Comparison of ENCODE assay signal across 1 cellular context in the genomic region with DNA sequence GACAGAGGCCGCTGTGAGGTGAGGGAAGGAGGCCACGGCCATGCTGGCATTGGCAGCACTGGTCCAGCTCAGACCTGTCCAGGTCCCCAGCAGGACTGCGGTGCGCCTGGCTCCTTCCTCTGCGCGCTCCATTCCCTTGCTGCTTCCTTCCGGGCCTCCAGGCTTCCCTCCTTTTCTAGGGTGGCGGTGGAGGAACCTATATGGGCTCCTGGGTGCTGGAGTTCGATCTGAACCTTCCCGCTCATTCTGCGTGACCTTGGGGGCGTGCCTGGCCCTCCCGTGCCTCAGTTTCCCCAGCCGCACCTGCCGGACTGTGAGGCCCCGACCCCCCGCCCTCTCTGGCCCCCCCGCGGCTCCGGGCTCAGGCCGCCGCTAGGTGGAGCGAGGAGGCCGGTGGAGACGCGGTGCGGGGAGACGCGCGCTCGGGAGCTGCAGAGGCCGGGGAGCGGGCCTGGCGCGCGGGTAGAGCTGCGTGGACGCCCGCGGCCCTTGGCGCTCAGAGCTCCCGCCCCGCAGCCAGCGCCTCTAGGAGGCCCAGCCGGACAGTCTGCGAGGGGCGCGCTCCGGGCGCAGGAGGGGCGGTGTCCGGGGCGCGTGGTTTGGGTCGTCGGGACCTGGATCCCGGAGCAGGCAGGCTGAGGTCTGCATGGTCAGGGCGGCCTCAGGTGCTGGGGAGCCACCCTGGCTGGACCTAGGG.
A peak's percentile ranks its signal among the peaks of the same experiment; 100 is the strongest.
TF ChIP-seq lines count a peak whose summit lies in the region.

No MANE protein-coding gene starts in this region.

TF ChIP-seq in HepG2, 621 proteins besides CTCF, POLR2A, EP300 and RAD21 (continued from another document and continues in another):
- TF ChIP-seq, protein P1, sequence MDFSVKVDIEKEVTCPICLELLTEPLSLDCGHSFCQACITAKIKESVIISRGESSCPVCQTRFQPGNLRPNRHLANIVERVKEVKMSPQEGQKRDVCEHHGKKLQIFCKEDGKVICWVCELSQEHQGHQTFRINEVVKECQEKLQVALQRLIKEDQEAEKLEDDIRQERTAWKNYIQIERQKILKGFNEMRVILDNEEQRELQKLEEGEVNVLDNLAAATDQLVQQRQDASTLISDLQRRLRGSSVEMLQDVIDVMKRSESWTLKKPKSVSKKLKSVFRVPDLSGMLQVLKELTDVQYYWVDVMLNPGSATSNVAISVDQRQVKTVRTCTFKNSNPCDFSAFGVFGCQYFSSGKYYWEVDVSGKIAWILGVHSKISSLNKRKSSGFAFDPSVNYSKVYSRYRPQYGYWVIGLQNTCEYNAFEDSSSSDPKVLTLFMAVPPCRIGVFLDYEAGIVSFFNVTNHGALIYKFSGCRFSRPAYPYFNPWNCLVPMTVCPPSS (IDR thresholded peaks at IDR 0.05): no peak
- TF ChIP-seq PCBP1 (IDR thresholded peaks at IDR 0.05; ENCODE audit: borderline replicate concordance, low read depth, low read length): no peak
- TF ChIP-seq AGO2 (optimal IDR thresholded peaks at IDR 0.05; ENCODE audit: low read depth, low read length): no peak
- TF ChIP-seq ATM (IDR thresholded peaks at IDR 0.05; ENCODE audit: borderline replicate concordance): no peak
- TF ChIP-seq ZNF773 (CRISPR knock-in tag; IDR thresholded peaks at IDR 0.05; ENCODE audit: borderline replicate concordance): no peak
- TF ChIP-seq CENPX (CRISPR knock-in tag; IDR thresholded peaks at IDR 0.05): no peak
- no peak for TF ChIP-seq ELF3 (CRISPR knock-in tag; IDR thresholded peaks at IDR 0.05)
- no peak for TF ChIP-seq RXRB (CRISPR knock-in tag; IDR thresholded peaks at IDR 0.05; ENCODE audit: borderline replicate concordance)
- TF ChIP-seq, protein P2, sequence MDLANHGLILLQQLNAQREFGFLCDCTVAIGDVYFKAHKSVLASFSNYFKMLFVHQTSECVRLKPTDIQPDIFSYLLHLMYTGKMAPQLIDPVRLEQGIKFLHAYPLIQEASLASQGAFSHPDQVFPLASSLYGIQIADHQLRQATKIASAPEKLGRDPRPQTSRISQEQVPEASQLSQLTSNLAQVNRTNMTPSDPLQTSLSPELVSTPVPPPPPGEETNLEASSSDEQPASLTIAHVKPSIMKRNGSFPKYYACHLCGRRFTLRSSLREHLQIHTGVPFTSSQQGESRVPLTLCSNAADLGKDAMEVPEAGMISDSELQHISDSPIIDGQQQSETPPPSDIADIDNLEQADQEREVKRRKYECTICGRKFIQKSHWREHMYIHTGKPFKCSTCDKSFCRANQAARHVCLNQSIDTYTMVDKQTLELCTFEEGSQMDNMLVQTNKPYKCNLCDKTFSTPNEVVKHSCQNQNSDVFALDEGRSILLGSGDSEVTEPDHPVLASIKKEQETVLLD (CRISPR knock-in tag; IDR thresholded peaks at IDR 0.05; ENCODE audit: low read depth): no peak
- no peak for TF ChIP-seq RNF2 (conservative IDR thresholded peaks at IDR 0.05; ENCODE audit: low read depth)
- TF ChIP-seq, protein P3, sequence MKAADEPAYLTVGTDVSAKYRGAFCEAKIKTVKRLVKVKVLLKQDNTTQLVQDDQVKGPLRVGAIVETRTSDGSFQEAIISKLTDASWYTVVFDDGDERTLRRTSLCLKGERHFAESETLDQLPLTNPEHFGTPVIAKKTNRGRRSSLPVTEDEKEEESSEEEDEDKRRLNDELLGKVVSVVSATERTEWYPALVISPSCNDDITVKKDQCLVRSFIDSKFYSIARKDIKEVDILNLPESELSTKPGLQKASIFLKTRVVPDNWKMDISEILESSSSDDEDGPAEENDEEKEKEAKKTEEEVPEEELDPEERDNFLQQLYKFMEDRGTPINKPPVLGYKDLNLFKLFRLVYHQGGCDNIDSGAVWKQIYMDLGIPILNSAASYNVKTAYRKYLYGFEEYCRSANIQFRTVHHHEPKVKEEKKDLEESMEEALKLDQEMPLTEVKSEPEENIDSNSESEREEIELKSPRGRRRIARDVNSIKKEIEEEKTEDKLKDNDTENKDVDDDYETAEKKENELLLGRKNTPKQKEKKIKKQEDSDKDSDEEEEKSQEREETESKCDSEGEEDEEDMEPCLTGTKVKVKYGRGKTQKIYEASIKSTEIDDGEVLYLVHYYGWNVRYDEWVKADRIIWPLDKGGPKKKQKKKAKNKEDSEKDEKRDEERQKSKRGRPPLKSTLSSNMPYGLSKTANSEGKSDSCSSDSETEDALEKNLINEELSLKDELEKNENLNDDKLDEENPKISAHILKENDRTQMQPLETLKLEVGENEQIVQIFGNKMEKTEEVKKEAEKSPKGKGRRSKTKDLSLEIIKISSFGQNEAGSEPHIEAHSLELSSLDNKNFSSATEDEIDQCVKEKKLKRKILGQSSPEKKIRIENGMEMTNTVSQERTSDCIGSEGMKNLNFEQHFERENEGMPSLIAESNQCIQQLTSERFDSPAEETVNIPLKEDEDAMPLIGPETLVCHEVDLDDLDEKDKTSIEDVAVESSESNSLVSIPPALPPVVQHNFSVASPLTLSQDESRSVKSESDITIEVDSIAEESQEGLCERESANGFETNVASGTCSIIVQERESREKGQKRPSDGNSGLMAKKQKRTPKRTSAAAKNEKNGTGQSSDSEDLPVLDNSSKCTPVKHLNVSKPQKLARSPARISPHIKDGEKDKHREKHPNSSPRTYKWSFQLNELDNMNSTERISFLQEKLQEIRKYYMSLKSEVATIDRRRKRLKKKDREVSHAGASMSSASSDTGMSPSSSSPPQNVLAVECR (CRISPR knock-in tag; IDR thresholded peaks at IDR 0.05; ENCODE audit: borderline replicate concordance): no peak; the same call in 1 of the 2 replicates
- TF ChIP-seq NBN (conservative IDR thresholded peaks at IDR 0.05): no peak
- TF ChIP-seq SPEN (CRISPR knock-in tag; IDR thresholded peaks at IDR 0.05; ENCODE audit: low read depth): no peak
- peak; percentile 23; the same call in 1 of the 2 replicates for TF ChIP-seq BCL6 (CRISPR knock-in tag; IDR thresholded peaks at IDR 0.05)
- TF ChIP-seq NFKBIZ (CRISPR knock-in tag; IDR thresholded peaks at IDR 0.05): no peak
- TF ChIP-seq HNRNPL (IDR thresholded peaks at IDR 0.05; ENCODE audit: low read depth, low read length): no peak
- no peak for TF ChIP-seq RORA (CRISPR knock-in tag; IDR thresholded peaks at IDR 0.05)
- TF ChIP-seq NR2F2 (IDR thresholded peaks at IDR 0.05; ENCODE audit: borderline replicate concordance, low read depth): no peak
- TF ChIP-seq NFIC (IDR thresholded peaks at IDR 0.05; ENCODE audit: low read length): no peak
- no peak for TF ChIP-seq MEF2D (CRISPR knock-in tag; IDR thresholded peaks at IDR 0.05)
- no peak; the same call in 1 of the 2 replicates for TF ChIP-seq GATAD2A (CRISPR knock-in tag; IDR thresholded peaks at IDR 0.05)
- no peak for TF ChIP-seq MED8 (CRISPR knock-in tag; IDR thresholded peaks at IDR 0.05; ENCODE audit: insufficient replicate concordance)
- TF ChIP-seq, protein P4, sequence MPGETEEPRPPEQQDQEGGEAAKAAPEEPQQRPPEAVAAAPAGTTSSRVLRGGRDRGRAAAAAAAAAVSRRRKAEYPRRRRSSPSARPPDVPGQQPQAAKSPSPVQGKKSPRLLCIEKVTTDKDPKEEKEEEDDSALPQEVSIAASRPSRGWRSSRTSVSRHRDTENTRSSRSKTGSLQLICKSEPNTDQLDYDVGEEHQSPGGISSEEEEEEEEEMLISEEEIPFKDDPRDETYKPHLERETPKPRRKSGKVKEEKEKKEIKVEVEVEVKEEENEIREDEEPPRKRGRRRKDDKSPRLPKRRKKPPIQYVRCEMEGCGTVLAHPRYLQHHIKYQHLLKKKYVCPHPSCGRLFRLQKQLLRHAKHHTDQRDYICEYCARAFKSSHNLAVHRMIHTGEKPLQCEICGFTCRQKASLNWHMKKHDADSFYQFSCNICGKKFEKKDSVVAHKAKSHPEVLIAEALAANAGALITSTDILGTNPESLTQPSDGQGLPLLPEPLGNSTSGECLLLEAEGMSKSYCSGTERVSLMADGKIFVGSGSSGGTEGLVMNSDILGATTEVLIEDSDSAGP (CRISPR knock-in tag; IDR thresholded peaks at IDR 0.05; ENCODE audit: borderline replicate concordance): peak; percentile 59; the same call in 1 of the 2 replicates
- no peak for TF ChIP-seq ELF1 (CRISPR knock-in tag; IDR thresholded peaks at IDR 0.05)
- TF ChIP-seq ZNF274 (CRISPR knock-in tag; IDR thresholded peaks at IDR 0.05): 0 out of 2 replicates have a peak, but pooled peaks have one; percentile 10
- no peak for TF ChIP-seq ZNF263 (CRISPR knock-in tag; IDR thresholded peaks at IDR 0.05)
- no peak for TF ChIP-seq ZNF775 (CRISPR knock-in tag; IDR thresholded peaks at IDR 0.05; ENCODE audit: borderline replicate concordance)
- TF ChIP-seq, protein P5, sequence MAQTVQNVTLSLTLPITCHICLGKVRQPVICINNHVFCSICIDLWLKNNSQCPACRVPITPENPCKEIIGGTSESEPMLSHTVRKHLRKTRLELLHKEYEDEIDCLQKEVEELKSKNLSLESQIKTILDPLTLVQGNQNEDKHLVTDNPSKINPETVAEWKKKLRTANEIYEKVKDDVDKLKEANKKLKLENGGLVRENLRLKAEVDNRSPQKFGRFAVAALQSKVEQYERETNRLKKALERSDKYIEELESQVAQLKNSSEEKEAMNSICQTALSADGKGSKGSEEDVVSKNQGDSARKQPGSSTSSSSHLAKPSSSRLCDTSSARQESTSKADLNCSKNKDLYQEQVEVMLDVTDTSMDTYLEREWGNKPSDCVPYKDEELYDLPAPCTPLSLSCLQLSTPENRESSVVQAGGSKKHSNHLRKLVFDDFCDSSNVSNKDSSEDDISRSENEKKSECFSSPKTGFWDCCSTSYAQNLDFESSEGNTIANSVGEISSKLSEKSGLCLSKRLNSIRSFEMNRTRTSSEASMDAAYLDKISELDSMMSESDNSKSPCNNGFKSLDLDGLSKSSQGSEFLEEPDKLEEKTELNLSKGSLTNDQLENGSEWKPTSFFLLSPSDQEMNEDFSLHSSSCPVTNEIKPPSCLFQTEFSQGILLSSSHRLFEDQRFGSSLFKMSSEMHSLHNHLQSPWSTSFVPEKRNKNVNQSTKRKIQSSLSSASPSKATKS (CRISPR knock-in tag; IDR thresholded peaks at IDR 0.05): no peak
- TF ChIP-seq TBP (CRISPR knock-in tag; IDR thresholded peaks at IDR 0.05): no peak
- no peak for TF ChIP-seq ZNF160 (CRISPR knock-in tag; IDR thresholded peaks at IDR 0.05)
- TF ChIP-seq ZNF564 (CRISPR knock-in tag; IDR thresholded peaks at IDR 0.05): no peak
- TF ChIP-seq ZFP37 (CRISPR knock-in tag; IDR thresholded peaks at IDR 0.05; ENCODE audit: borderline replicate concordance): no peak
- TF ChIP-seq, protein P6, sequence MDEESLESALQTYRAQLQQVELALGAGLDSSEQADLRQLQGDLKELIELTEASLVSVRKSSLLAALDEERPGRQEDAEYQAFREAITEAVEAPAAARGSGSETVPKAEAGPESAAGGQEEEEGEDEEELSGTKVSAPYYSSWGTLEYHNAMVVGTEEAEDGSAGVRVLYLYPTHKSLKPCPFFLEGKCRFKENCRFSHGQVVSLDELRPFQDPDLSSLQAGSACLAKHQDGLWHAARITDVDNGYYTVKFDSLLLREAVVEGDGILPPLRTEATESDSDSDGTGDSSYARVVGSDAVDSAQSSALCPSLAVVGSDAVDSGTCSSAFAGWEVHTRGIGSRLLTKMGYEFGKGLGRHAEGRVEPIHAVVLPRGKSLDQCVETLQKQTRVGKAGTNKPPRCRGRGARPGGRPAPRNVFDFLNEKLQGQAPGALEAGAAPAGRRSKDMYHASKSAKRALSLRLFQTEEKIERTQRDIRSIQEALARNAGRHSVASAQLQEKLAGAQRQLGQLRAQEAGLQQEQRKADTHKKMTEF (CRISPR knock-in tag; IDR thresholded peaks at IDR 0.05): peak; percentile 59; the same call in 1 of the 2 replicates
- TF ChIP-seq ZSCAN22 (CRISPR knock-in tag; IDR thresholded peaks at IDR 0.05): no peak
- no peak for TF ChIP-seq ZBTB20 (CRISPR knock-in tag; IDR thresholded peaks at IDR 0.05; ENCODE audit: borderline replicate concordance, low read depth)
- no peak for TF ChIP-seq ZNF816 (CRISPR knock-in tag; IDR thresholded peaks at IDR 0.05; ENCODE audit: borderline replicate concordance)
- TF ChIP-seq IRF2 (CRISPR knock-in tag; IDR thresholded peaks at IDR 0.05): no peak
- TF ChIP-seq, protein P7, sequence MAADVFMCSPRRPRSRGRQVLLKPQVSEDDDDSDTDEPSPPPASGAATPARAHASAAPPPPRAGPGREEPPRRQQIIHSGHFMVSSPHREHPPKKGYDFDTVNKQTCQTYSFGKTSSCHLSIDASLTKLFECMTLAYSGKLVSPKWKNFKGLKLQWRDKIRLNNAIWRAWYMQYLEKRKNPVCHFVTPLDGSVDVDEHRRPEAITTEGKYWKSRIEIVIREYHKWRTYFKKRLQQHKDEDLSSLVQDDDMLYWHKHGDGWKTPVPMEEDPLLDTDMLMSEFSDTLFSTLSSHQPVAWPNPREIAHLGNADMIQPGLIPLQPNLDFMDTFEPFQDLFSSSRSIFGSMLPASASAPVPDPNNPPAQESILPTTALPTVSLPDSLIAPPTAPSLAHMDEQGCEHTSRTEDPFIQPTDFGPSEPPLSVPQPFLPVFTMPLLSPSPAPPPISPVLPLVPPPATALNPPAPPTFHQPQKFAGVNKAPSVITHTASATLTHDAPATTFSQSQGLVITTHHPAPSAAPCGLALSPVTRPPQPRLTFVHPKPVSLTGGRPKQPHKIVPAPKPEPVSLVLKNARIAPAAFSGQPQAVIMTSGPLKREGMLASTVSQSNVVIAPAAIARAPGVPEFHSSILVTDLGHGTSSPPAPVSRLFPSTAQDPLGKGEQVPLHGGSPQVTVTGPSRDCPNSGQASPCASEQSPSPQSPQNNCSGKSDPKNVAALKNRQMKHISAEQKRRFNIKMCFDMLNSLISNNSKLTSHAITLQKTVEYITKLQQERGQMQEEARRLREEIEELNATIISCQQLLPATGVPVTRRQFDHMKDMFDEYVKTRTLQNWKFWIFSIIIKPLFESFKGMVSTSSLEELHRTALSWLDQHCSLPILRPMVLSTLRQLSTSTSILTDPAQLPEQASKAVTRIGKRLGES (CRISPR knock-in tag; IDR thresholded peaks at IDR 0.05; ENCODE audit: borderline replicate concordance): no peak
- no peak for TF ChIP-seq ZNF777 (CRISPR knock-in tag; IDR thresholded peaks at IDR 0.05)
- no peak for TF ChIP-seq ZKSCAN1 (IDR thresholded peaks at IDR 0.05; ENCODE audit: low read length)
- TF ChIP-seq ZNF558 (CRISPR knock-in tag; IDR thresholded peaks at IDR 0.05; ENCODE audit: borderline replicate concordance): no peak
- TF ChIP-seq ZFP36L2 (CRISPR knock-in tag; IDR thresholded peaks at IDR 0.05): no peak
- TF ChIP-seq NKX3-1 (CRISPR knock-in tag; IDR thresholded peaks at IDR 0.05): no peak
- TF ChIP-seq HMG20A (CRISPR knock-in tag; IDR thresholded peaks at IDR 0.05; ENCODE audit: borderline replicate concordance): no peak
- no peak for TF ChIP-seq ZNF605 (CRISPR knock-in tag; IDR thresholded peaks at IDR 0.05)
- no peak for TF ChIP-seq PRPF4 (IDR thresholded peaks at IDR 0.05; ENCODE audit: low read depth, low read length, poor library complexity, severe bottlenecking)
- TF ChIP-seq, protein P8, sequence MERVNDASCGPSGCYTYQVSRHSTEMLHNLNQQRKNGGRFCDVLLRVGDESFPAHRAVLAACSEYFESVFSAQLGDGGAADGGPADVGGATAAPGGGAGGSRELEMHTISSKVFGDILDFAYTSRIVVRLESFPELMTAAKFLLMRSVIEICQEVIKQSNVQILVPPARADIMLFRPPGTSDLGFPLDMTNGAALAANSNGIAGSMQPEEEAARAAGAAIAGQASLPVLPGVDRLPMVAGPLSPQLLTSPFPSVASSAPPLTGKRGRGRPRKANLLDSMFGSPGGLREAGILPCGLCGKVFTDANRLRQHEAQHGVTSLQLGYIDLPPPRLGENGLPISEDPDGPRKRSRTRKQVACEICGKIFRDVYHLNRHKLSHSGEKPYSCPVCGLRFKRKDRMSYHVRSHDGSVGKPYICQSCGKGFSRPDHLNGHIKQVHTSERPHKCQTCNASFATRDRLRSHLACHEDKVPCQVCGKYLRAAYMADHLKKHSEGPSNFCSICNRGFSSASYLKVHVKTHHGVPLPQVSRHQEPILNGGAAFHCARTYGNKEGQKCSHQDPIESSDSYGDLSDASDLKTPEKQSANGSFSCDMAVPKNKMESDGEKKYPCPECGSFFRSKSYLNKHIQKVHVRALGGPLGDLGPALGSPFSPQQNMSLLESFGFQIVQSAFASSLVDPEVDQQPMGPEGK (CRISPR knock-in tag; IDR thresholded peaks at IDR 0.05): peak; percentile 100
- TF ChIP-seq ZNF20 (CRISPR knock-in tag; IDR thresholded peaks at IDR 0.05): no peak
- no peak for TF ChIP-seq HOXD1 (CRISPR knock-in tag; IDR thresholded peaks at IDR 0.05)
